Comparison of ENCODE assay signal across 18 cellular contexts in the genomic region with DNA sequence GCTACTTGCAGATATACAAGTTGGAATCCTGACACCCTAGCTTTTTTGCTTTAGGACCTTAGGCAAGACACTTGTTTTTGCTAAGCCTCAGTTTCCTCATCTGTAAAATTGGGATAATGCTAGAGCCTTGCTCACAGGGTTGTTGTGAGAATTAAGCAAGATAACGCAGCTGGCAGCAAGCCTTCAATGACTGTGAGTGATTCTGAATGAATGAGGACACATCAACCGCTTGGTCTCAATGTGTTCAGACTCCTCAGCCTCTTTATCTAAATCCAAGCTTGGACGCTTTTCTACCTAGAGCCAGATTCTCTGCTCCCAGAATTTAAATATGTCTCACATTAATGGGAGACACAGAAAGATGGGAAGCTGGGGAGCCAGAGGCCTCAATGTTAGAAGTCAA. TPM values are rescaled to one million over a fixed set of nuclear protein-coding genes. Genes with fewer than 3 reads are reported as not detected.
DNase-seq lines count a peak whose midpoint lies in the region; ATAC-seq and TF ChIP-seq lines count a peak whose summit lies in the region.
"Had no signal": no experiment of that assay in that cellular context is flagged by ENCODE, and none has a peak within 500 bp of the region (broad histone marks: within the 10 kb centered on the region; RNA-seq: fewer than 3 reads in every experiment).

No MANE protein-coding gene starts in this region.

- H3K27me3 Mint-ChIP-seq in activated naive CD4-positive, alpha-beta T cell treated with anti-CD3 and anti-CD28 coated beads, Interleukin-2, amount 50 U/mL, for 24 hours, result peaks cover 3% of the 10 kb centered on the region
- H3K27me3 Mint-ChIP-seq in chondrocyte (ENCODE audit: low read depth), result peaks cover 27% of the 10 kb centered on the region

- no peaks in the 10 kb centered on the region for H3K9me3 Mint-ChIP-seq in activated naive CD4-positive, alpha-beta T cell treated with anti-CD3 and anti-CD28 coated beads, Interleukin-2, amount 50 U/mL, for 24 hours
- no peaks in the 10 kb centered on the region for H3K9me3 Mint-ChIP-seq in chondrocyte (ENCODE audit: low read depth)
- H3K9me3 Mint-ChIP-seq: CD4-positive, alpha-beta memory T cell; CD4-positive, CD25-positive, alpha-beta regulatory T cell; CD8-positive, alpha-beta memory T cell had no signal

- H3K4me3 Mint-ChIP-seq in activated naive CD4-positive, alpha-beta T cell treated with anti-CD3 and anti-CD28 coated beads, Interleukin-2, amount 50 U/mL, for 24 hours, result no peak overlapping the region
- no peak overlapping the region for H3K4me3 Mint-ChIP-seq in chondrocyte (ENCODE audit: unreplicated experiment)
- H3K4me3 Mint-ChIP-seq: B cell; CD4-positive, alpha-beta memory T cell; CD4-positive, CD25-positive, alpha-beta regulatory T cell; CD8-positive, alpha-beta memory T cell had no signal

- no peaks in the 10 kb centered on the region for H3K4me1 Mint-ChIP-seq in activated naive CD4-positive, alpha-beta T cell treated with anti-CD3 and anti-CD28 coated beads, Interleukin-2, amount 50 U/mL, for 24 hours
- H3K4me1 Mint-ChIP-seq in chondrocyte (ENCODE audit: low read depth), result peaks cover 18% of the 10 kb centered on the region
- H3K4me1 Mint-ChIP-seq: CD4-positive, CD25-positive, alpha-beta regulatory T cell; CD8-positive, alpha-beta memory T cell had no signal

- DNase-seq in activated naive CD4-positive, alpha-beta T cell treated with Interleukin-2 at 50 U/mL for 16 hours, result no peak
- peak; percentile 0 for DNase-seq in chondrocyte (ENCODE audit: low spot score)
- DNase-seq in NCI-H1436 (lab: John Stamatoyannopoulos, UW), result no peak
- DNase-seq: CD4-positive, alpha-beta memory T cell; CD4-positive, CD25-positive, alpha-beta regulatory T cell; CD8-positive, alpha-beta memory T cell; COR-L47; DMS153; DMS53; DMS79; DND-41; EL; GDM1 had no signal

- ATAC-seq in GM18909 (IDR thresholded peaks at IDR 0.05; ENCODE audit: poor library complexity, unreplicated experiment), result no peak
- ATAC-seq: A549, GM12878 had no signal

- H3K36me3 Mint-ChIP-seq in activated naive CD4-positive, alpha-beta T cell treated with anti-CD3 and anti-CD28 coated beads, Interleukin-2, amount 50 U/mL, for 24 hours, result no peaks in the 10 kb centered on the region
- H3K36me3 Mint-ChIP-seq in chondrocyte (ENCODE audit: low read depth), result peaks cover 2% of the 10 kb centered on the region
- H3K36me3 Mint-ChIP-seq: CD4-positive, alpha-beta memory T cell; CD4-positive, CD25-positive, alpha-beta regulatory T cell; CD8-positive, alpha-beta memory T cell had no signal

- no peak for TF ChIP-seq CTCF in chondrocyte (IDR thresholded peaks at IDR 0.05)

- H3K27ac Mint-ChIP-seq in activated naive CD4-positive, alpha-beta T cell treated with anti-CD3 and anti-CD28 coated beads, Interleukin-2, amount 50 U/mL, for 24 hours, result peak overlapping the region; percentile 64
- H3K27ac Mint-ChIP-seq in chondrocyte (ENCODE audit: unreplicated experiment), result no peak overlapping the region
- H3K27ac Mint-ChIP-seq: B cell; CD4-positive, alpha-beta memory T cell; CD4-positive, CD25-positive, alpha-beta regulatory T cell; CD8-positive, alpha-beta memory T cell had no signal

RNA-seq across cellular contexts. Expression of gene TLE3, which starts 11.8 kb away (rescaled TPM):
- total RNA-seq in chondrocyte, result 36.9 to 53.4 TPM (median 51.3 TPM) in 3 replicates
